14 cellular contexts compared by ENCODE assay signal in the genomic region with DNA sequence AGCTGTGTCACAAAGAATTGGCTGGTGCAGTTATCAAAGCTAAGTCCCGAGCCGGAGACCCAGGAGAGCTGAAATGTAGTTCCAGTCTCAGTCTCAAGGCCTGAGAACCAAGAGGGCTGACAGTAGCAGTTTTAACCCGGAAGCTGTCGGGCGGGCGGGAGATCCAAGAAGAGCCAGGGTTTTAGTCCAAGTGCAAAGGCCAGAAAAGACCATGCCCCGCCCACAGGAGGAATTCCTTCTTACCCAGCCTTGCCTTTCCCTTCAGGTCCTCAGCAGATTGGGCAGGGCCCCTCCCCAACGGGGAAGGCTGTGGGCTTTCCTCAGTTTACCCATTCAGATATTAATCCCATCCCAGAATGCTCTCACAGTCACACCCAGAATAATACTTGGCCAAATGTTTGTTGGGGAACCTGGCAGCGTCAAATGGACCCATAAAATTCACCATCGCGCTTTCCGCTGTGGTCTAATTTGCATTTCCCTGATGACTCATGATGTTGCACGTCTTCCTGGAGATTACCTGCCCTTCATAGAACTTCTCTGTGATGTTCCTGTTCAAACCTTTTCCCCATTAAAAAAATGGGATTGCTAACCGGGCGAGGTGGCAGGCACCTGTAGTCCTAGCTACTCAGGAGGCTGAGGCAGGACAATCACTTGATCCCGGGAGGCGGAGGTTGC. TPM values are rescaled to one million over a fixed set of nuclear protein-coding genes. Genes with fewer than 3 reads are reported as not detected.
A peak's percentile ranks its signal among the peaks of the same experiment; 100 is the strongest.
DNase-seq lines count a peak whose midpoint lies in the region; ATAC-seq and TF ChIP-seq lines count a peak whose summit lies in the region.
"Had no signal": no experiment of that assay in that cellular context is flagged by ENCODE, and none has a peak within 500 bp of the region (broad histone marks: within the 10 kb centered on the region; RNA-seq: fewer than 3 reads in every experiment).

No MANE protein-coding gene starts in this region.

- peaks cover 87% of the 10 kb centered on the region for H3K79me2 ChIP-seq in PC-9 (ENCODE audit: low read depth)
- H3K79me2 ChIP-seq in GM23248 (ENCODE audit: insufficient read depth) = peaks cover 99% of the 10 kb centered on the region

- in situ Hi-C loops in GM23248 (cut with MboI) = no loop called here

- WGBS in GM23248 (ENCODE audit: low coverage in 1 of 2, low lambda C conversion rate in 2 of 2, missing lambda C conversion rate in 2 of 2), 2 experiments = 86% methylated on average over 17 of the region's 17 CpGs

- H3K9me2 ChIP-seq in PC-9 (ENCODE audit: insufficient read depth) = no peaks in the 10 kb centered on the region
- no peaks in the 10 kb centered on the region for H3K9me2 ChIP-seq in GM23248 (ENCODE audit: insufficient read depth)

- peak overlapping the region; percentile 83 to 92 (median 83) for H3K27ac Mint-ChIP-seq in CD4-positive, CD25-positive, alpha-beta regulatory T cell
- H3K27ac Mint-ChIP-seq in activated naive CD4-positive, alpha-beta T cell treated with anti-CD3 and anti-CD28 coated beads, Interleukin-2, amount 50 U/mL, for 72 hours = peak overlapping the region; percentile 40 to 84

- H3K4me2 ChIP-seq in PC-9 (no peak overlapping the region), GM23248 (ENCODE audit: unreplicated experiment) (no peak overlapping the region)

- H2AFZ ChIP-seq in PC-9 = no peak overlapping the region
- H2AFZ ChIP-seq in GM23248 = no peak overlapping the region

- H3K4me1 Mint-ChIP-seq in CD4-positive, CD25-positive, alpha-beta regulatory T cell = peaks cover 33 to 71% (median 45%) of the 10 kb centered on the region in 4 donors

- peak; percentile 60 to 65 for ATAC-seq in CD4-positive, CD25-positive, alpha-beta regulatory T cell (ENCODE audit: low read depth in 2 of 2)
- ATAC-seq in activated naive CD4-positive, alpha-beta T cell treated with anti-CD3 and anti-CD28 coated beads, Interleukin-2, amount 50 U/mL, for 72 hours = peak in 1 of 2 donors; percentile 59
- ATAC-seq in mucosa of descending colon (peak; percentile 78), GM19395 (IDR thresholded peaks at IDR 0.05; ENCODE audit: unreplicated experiment) (no peak)

- CTCF ChIA-PET in RWPE1 (lab: Yijun Ruan, JAX) = no interaction called here
- CTCF ChIA-PET in PC-9 (lab: Charles Lee) = no interaction called here

- H3K27me3 Mint-ChIP-seq in CD4-positive, CD25-positive, alpha-beta regulatory T cell = no peaks in the 10 kb centered on the region

- intact Hi-C loops in mucosa of descending colon (cut with DNase I, micrococcal nuclease) (no loop called here), PC-9 (cut with micrococcal nuclease; ENCODE audit: unreplicated experiment) (no loop called here)

- H4K20me1 ChIP-seq in PC-9 (ENCODE audit: insufficient read depth) (peaks cover 79% of the 10 kb centered on the region), GM23248 (ENCODE audit: insufficient read depth) (peaks cover 5% of the 10 kb centered on the region; the same call in 1 of the 2 replicates)

- H3K9me3 Mint-ChIP-seq in CD4-positive, CD25-positive, alpha-beta regulatory T cell = peaks cover 0 to 1% (median 0%) of the 10 kb centered on the region in 7 donors
- H3K9me3 Mint-ChIP-seq in activated naive CD4-positive, alpha-beta T cell treated with anti-CD3 and anti-CD28 coated beads, Interleukin-2, amount 50 U/mL, for 72 hours = no peaks in the 10 kb centered on the region

- POLR2A ChIA-PET in RWPE1 (lab: Yijun Ruan, JAX; ENCODE audit: low non-redundant PET) = no interaction called here
- POLR2A ChIA-PET in PC-9 (lab: Charles Lee; ENCODE audit: unreplicated experiment) = no interaction called here

- peaks cover 7% of the 10 kb centered on the region for H3K36me3 Mint-ChIP-seq in CD4-positive, CD25-positive, alpha-beta regulatory T cell
- H3K36me3 Mint-ChIP-seq in activated naive CD4-positive, alpha-beta T cell treated with anti-CD3 and anti-CD28 coated beads, Interleukin-2, amount 50 U/mL, for 72 hours = peaks cover 0 to 15% of the 10 kb centered on the region in 2 donors

- peaks cover 39% of the 10 kb centered on the region for H3K4me1 ChIP-seq in CD4-positive, CD25-positive, alpha-beta regulatory T cell (ENCODE audit: control insufficient read depth, insufficient read depth, low read length, poor library complexity, severe bottlenecking)
- H3K4me1 ChIP-seq in mucosa of descending colon (ENCODE audit: low read depth) = peaks cover 11% of the 10 kb centered on the region
- H3K4me1 ChIP-seq in PC-9 (replicated peaks; ENCODE audit: insufficient read depth) = no peaks in the 10 kb centered on the region
- H3K4me1 ChIP-seq in GM23248 (ENCODE audit: insufficient read depth) = peaks cover 10% of the 10 kb centered on the region; the same call in 1 of the 2 replicates

- H3K9me3 ChIP-seq in CD4-positive, CD25-positive, alpha-beta regulatory T cell (ENCODE audit: control insufficient read depth in 2 of 2, low read length in 2 of 2) = no peaks in the 10 kb centered on the region
- H3K9me3 ChIP-seq in mucosa of descending colon (no peaks in the 10 kb centered on the region), PC-9 (ENCODE audit: insufficient read depth, low read depth) (no peaks in the 10 kb centered on the region), GM23248 (ENCODE audit: low read depth) (no peaks in the 10 kb centered on the region)

- peak overlapping the region; percentile 55 to 76 (median 68) for H3K4me3 Mint-ChIP-seq in CD4-positive, CD25-positive, alpha-beta regulatory T cell

- peak in 1 of 3 donors; percentile 74 for DNase-seq in CD4-positive, CD25-positive, alpha-beta regulatory T cell
- DNase-seq in RWPE1 (ENCODE audit: low spot score) = no peak
- no peak for DNase-seq in activated naive CD4-positive, alpha-beta T cell treated with anti-CD3 and anti-CD28 coated beads, Interleukin-2, amount 50 U/mL, for 72 hours (ENCODE audit: low spot score in 2 of 2)
- peak; percentile 64 to 73 (median 67) for DNase-seq in mucosa of descending colon
- no peak for DNase-seq in PC-9
- DNase-seq in effector CD8-positive, alpha-beta T cell (lab: John Stamatoyannopoulos, UW) = no peak
- DNase-seq in GM23248 = no peak
- DNase-seq: central memory CD4-positive, alpha-beta T cell; HCEC 1CT; Kasumi-1; NCI-H446; SHP77 had no signal

- peaks cover 6% of the 10 kb centered on the region for H3K36me3 ChIP-seq in CD4-positive, CD25-positive, alpha-beta regulatory T cell (ENCODE audit: control insufficient read depth, insufficient read depth, low read length)
- H3K36me3 ChIP-seq in mucosa of descending colon (ENCODE audit: low read depth) (no peaks in the 10 kb centered on the region), PC-9 (ENCODE audit: low read depth) (no peaks in the 10 kb centered on the region; the same call in 1 of the 2 replicates), GM23248 (ENCODE audit: low read depth) (no peaks in the 10 kb centered on the region)

- peaks cover 6% of the 10 kb centered on the region; the same call in 1 of the 2 replicates for H3F3A ChIP-seq in PC-9 (ENCODE audit: insufficient read depth, low read depth)
- peaks cover 25% of the 10 kb centered on the region for H3F3A ChIP-seq in GM23248 (ENCODE audit: insufficient read depth)

- no peaks in the 10 kb centered on the region for H3K27me3 ChIP-seq in CD4-positive, CD25-positive, alpha-beta regulatory T cell (ENCODE audit: control insufficient read depth, insufficient read depth, low read length)
- H3K27me3 ChIP-seq in PC-9 (ENCODE audit: insufficient read depth, low read depth) = no peaks in the 10 kb centered on the region
- H3K27me3 ChIP-seq in GM23248 (replicated peaks; ENCODE audit: insufficient read depth) = no peaks in the 10 kb centered on the region

- H3K9ac ChIP-seq in GM23248 = no peak overlapping the region

- TF ChIP-seq CTCF in RWPE1 (conservative IDR thresholded peaks at IDR 0.05; ENCODE audit: low read depth) (no peak), mucosa of descending colon (IDR thresholded peaks at IDR 0.05) (no peak), PC-9 (conservative IDR thresholded peaks at IDR 0.05) (no peak)

- peak overlapping the region; percentile 57 for H3K27ac ChIP-seq in CD4-positive, CD25-positive, alpha-beta regulatory T cell (ENCODE audit: insufficient read depth, low read length, poor library complexity, severe bottlenecking)
- H3K27ac ChIP-seq in RWPE1 = peak overlapping the region; percentile 25
- no peak overlapping the region for H3K27ac ChIP-seq in PC-9
- no peak overlapping the region for H3K27ac ChIP-seq in GM23248
- H3K27ac ChIP-seq: C4-2B had no signal

- no TSS peak for BruUV-seq in PC-9 (replicated peaks; lab: Mats Ljungman, UMichigan)

- H3K4me3 ChIP-seq in CD4-positive, CD25-positive, alpha-beta regulatory T cell (ENCODE audit: low read depth, low read length) = no peak overlapping the region
- H3K4me3 ChIP-seq in mucosa of descending colon (no peak overlapping the region), PC-9 (no peak overlapping the region), GM23248 (no peak overlapping the region)

RNA-seq across cellular contexts. Expression of a gene that starts 16.2 kb away (rescaled TPM):
- 77.7 TPM for total RNA-seq in CD4-positive, CD25-positive, alpha-beta regulatory T cell
- polyA plus RNA-seq in CD4-positive, CD25-positive, alpha-beta regulatory T cell = 10 to 100 TPM; 61.2 to 76.2 (median 66.2) TPM
- 10 to 100 TPM; 42.8 to 50.1 TPM for total RNA-seq in activated naive CD4-positive, alpha-beta T cell treated with anti-CD3 and anti-CD28 coated beads, Interleukin-2, amount 50 U/mL, for 72 hours
- total RNA-seq in mucosa of descending colon (100 to 1,000 TPM in 1 of 3 donors, 10 to 100 TPM in 2; 75.5 to 112 (median 98.4) TPM), PC-9 (2021) (79.4 and 88.6 TPM in 2 replicates)
- 53.4 and 85.0 TPM in 2 replicates for total RNA-seq in GM23248 (2014; rRNA removed; shearing (Covaris generic))
- polyA plus RNA-seq in GM23248 (2016; fragmentation: Nextera tagmentation; extraction: Ambion mirVana) = 57.3 and 61.6 TPM in 2 replicates

RNA-seq across cellular contexts. Expression of a gene that starts 41.1 kb away (rescaled TPM):
- 42.9 TPM for total RNA-seq in CD4-positive, CD25-positive, alpha-beta regulatory T cell
- 1 to 10 TPM; 2.1 to 4.4 (median 3.4) TPM for polyA plus RNA-seq in CD4-positive, CD25-positive, alpha-beta regulatory T cell
- 10 to 100 TPM; 19.1 to 23.8 TPM for total RNA-seq in activated naive CD4-positive, alpha-beta T cell treated with anti-CD3 and anti-CD28 coated beads, Interleukin-2, amount 50 U/mL, for 72 hours
- 10 to 100 TPM; 31.7 to 39.9 (median 36.8) TPM for total RNA-seq in mucosa of descending colon
- total RNA-seq in PC-9 (2021) = 24.3 and 38.7 TPM in 2 replicates
- total RNA-seq in GM23248 (2014; rRNA removed; shearing (Covaris generic)) = 3.0 and 4.1 TPM in 2 replicates
- polyA plus RNA-seq in GM23248 (2016; fragmentation: Nextera tagmentation; extraction: Ambion mirVana) = 2.2 and 2.9 TPM in 2 replicates

RNA-seq across cellular contexts. Expression of a gene that starts 57.0 kb away (rescaled TPM):
- total RNA-seq in CD4-positive, CD25-positive, alpha-beta regulatory T cell = 198 TPM
- polyA plus RNA-seq in CD4-positive, CD25-positive, alpha-beta regulatory T cell = 10 to 100 TPM; 32.4 to 82.8 (median 52.0) TPM
- total RNA-seq in activated naive CD4-positive, alpha-beta T cell treated with anti-CD3 and anti-CD28 coated beads, Interleukin-2, amount 50 U/mL, for 72 hours = 100 to 1,000 TPM in 1 of 2 donors, 10 to 100 TPM in 1; 74.7 to 177 TPM
- 100 to 1,000 TPM; 151 to 188 (median 168) TPM for total RNA-seq in mucosa of descending colon
- 153 and 184 TPM in 2 replicates for total RNA-seq in PC-9 (2021)
- total RNA-seq in GM23248 (2014; rRNA removed; shearing (Covaris generic)) = 160 and 270 TPM in 2 replicates
- 40.1 and 44.6 TPM in 2 replicates for polyA plus RNA-seq in GM23248 (2016; fragmentation: Nextera tagmentation; extraction: Ambion mirVana)

Comparison
In these comparisons a context has a peak if more than half of its experiments do, and no peak if none do; other contexts are left out.
1. DNase-seq: peak in mucosa of descending colon (3 of 3); none in RWPE1 (single experiment), activated naive CD4-positive, alpha-beta T cell treated with anti-CD3 and anti-CD28 coated beads, Interleukin-2, amount 50 U/mL, for 72 hours (0 of 2), PC-9 (0 of 2), effector CD8-positive, alpha-beta T cell (single experiment) and GM23248 (single experiment).
2. H3K27ac ChIP-seq: peak in CD4-positive, CD25-positive, alpha-beta regulatory T cell (single experiment) and RWPE1 (single experiment); none in PC-9 (single experiment) and GM23248 (single experiment).